Comparison of ENCODE assay signal across 21 cellular contexts in genomic region chr20:59665656-59666555, GRCh38.
"Had no signal": no experiment of that assay in that cellular context is flagged by ENCODE, and none has a peak within 500 bp of the region (broad histone marks: within the 10 kb centered on the region; RNA-seq: fewer than 3 reads in every experiment).

No MANE protein-coding gene starts in this region.

- H3K4me1 Mint-ChIP-seq: activated naive CD4-positive, alpha-beta T cell treated with anti-CD3 and anti-CD28 coated beads, Interleukin-2, amount 10 ng/mL, durations not matched to agents 7 days and 5 days; activated naive CD8-positive, alpha-beta T cell treated with anti-CD3 and anti-CD28 coated beads for 36 hours had no signal

- H3K36me3 Mint-ChIP-seq: activated naive CD4-positive, alpha-beta T cell treated with anti-CD3 and anti-CD28 coated beads, Interleukin-2, amount 10 ng/mL, durations not matched to agents 7 days and 5 days; activated naive CD8-positive, alpha-beta T cell treated with anti-CD3 and anti-CD28 coated beads for 36 hours had no signal

- H3K9me3 Mint-ChIP-seq: activated naive CD4-positive, alpha-beta T cell treated with anti-CD3 and anti-CD28 coated beads, Interleukin-2, amount 10 ng/mL, durations not matched to agents 7 days and 5 days; activated naive CD8-positive, alpha-beta T cell treated with anti-CD3 and anti-CD28 coated beads for 36 hours; activated T-cell treated with anti-CD3 and anti-CD28 coated beads, Interleukin-2, amount 50 U/mL, for 72 hours; activated T-helper 2 cell treated with anti-CD3 and anti-CD28 coated beads, Interferon-gamma antibody, Interleukin-2, Interleukin-4, amounts not matched to agents 10 μg/mL and 5 μg/mL and 100 μg/mL, durations not matched to agents 14 hours and 24 hours and 36 hours; T-helper 2 cell treated with Interferon-gamma antibody and Interleukin-4, amounts not matched to agents 5 μg/mL and 100 μg/mL, for 36 hours had no signal

- H3K4me3 Mint-ChIP-seq: activated CD8-positive, alpha-beta T cell treated with anti-CD3 and anti-CD28 coated beads, Interleukin-2, amount 10 ng/mL, durations not matched to agents 7 days and 5 days; activated naive CD4-positive, alpha-beta T cell treated with anti-CD3 and anti-CD28 coated beads, Interleukin-2, amount 10 ng/mL, durations not matched to agents 7 days and 5 days; activated naive CD8-positive, alpha-beta T cell treated with anti-CD3 and anti-CD28 coated beads for 36 hours; activated T-cell treated with anti-CD3 and anti-CD28 coated beads, Interleukin-2, amount 50 U/mL, for 72 hours; T-helper 2 cell treated with Interferon-gamma antibody and Interleukin-4, amounts not matched to agents 5 μg/mL and 100 μg/mL, for 36 hours had no signal

- H3K27me3 ChIP-seq: Peyer's patch had no signal

- DNase-seq: activated CD4-positive, alpha-beta T cell treated with anti-CD3 and anti-CD28 coated beads for 48 hours; activated CD4-positive, alpha-beta T cell treated with anti-CD3 and anti-CD28 coated beads, Interleukin-2, amount 50 U/mL, for 4 hours; activated CD8-positive, alpha-beta T cell treated with anti-CD3 and anti-CD28 coated beads, Interleukin-2, amount 10 ng/mL, durations not matched to agents 7 days and 5 days; activated gamma-delta T cell treated with Interleukin-2 at 50 U/mL for 16 hours; activated naive CD4-positive, alpha-beta T cell treated with anti-CD3 and anti-CD28 coated beads, Interleukin-2, amount 10 ng/mL, durations not matched to agents 7 days and 5 days; activated naive CD8-positive, alpha-beta T cell treated with anti-CD3 and anti-CD28 coated beads for 36 hours; activated T-cell treated with anti-CD3 and anti-CD28 coated beads, Interleukin-2, amount 50 U/mL, for 72 hours; Kasumi-1; KBM-7; NCI-H146; NCI-H187 treated with DMSO at 0.1 percent for 48 hours; NCI-H2081 treated with DMSO at 0.1 percent for 48 hours; NCI-H446; NCI-H524; Peyer's patch; SHP77; SW 1271 had no signal

- H3K4me3 ChIP-seq: Peyer's patch, SJSA1 had no signal

- H3K36me3 ChIP-seq: Peyer's patch, SJSA1 had no signal

- H3K9me3 ChIP-seq: Peyer's patch, SJSA1 had no signal

- H3K27ac ChIP-seq: Peyer's patch, RWPE1, SJSA1 had no signal

- H3K27ac Mint-ChIP-seq: activated CD8-positive, alpha-beta T cell treated with anti-CD3 and anti-CD28 coated beads, Interleukin-2, amount 10 ng/mL, durations not matched to agents 7 days and 5 days; activated naive CD4-positive, alpha-beta T cell treated with anti-CD3 and anti-CD28 coated beads, Interleukin-2, amount 10 ng/mL, durations not matched to agents 7 days and 5 days; activated naive CD8-positive, alpha-beta T cell treated with anti-CD3 and anti-CD28 coated beads for 36 hours; activated T-cell treated with anti-CD3 and anti-CD28 coated beads, Interleukin-2, amount 50 U/mL, for 72 hours; activated T-helper 2 cell treated with anti-CD3 and anti-CD28 coated beads, Interferon-gamma antibody, Interleukin-2, Interleukin-4, amounts not matched to agents 10 μg/mL and 5 μg/mL and 100 μg/mL, durations not matched to agents 14 hours and 24 hours and 36 hours; T-helper 2 cell treated with Interferon-gamma antibody and Interleukin-4, amounts not matched to agents 5 μg/mL and 100 μg/mL, for 36 hours had no signal

- H3K4me1 ChIP-seq: Peyer's patch, SJSA1 had no signal
